Comparison of ENCODE assay signal across 8 cellular contexts in the genomic region with DNA sequence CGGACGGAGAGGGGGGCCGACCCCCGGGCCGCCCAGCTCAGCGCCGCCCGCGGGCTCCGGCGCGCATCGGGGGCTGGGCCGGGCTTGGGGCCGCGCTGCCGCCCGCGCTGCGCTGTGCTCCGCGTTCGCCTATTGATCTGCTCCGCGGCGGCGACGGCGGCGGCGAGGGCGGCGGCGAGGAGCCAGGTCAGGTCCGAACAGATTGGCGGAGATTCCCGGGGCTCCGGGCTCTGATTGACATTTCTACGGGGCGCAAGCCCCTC. TPM values are rescaled to one million over a fixed set of nuclear protein-coding genes. Genes with fewer than 3 reads are reported as not detected.
DNase-seq lines count a peak whose midpoint lies in the region; ATAC-seq, FAIRE-seq and TF ChIP-seq lines count a peak whose summit lies in the region.

No MANE protein-coding gene starts in this region.

- no CpG with 5 or more reads among the region's 40 CpGs for WGBS in H9 (ENCODE audit: extremely low coverage, insufficient read length, low lambda C conversion rate)
- 0 to 3% (median 1%) methylated on average over 1 to 40 of the region's 40 CpGs for WGBS in small intestine, 3 donors

- no peak overlapping the region for H4K5ac ChIP-seq in H9 (ENCODE audit: insufficient read length, low read depth, low read length)

- no peaks in the 10 kb centered on the region for H4K20me1 ChIP-seq in H9 (ENCODE audit: control insufficient read depth, insufficient read depth, insufficient read length)

- H3K36me3 Mint-ChIP-seq in H9 (ENCODE audit: insufficient read depth in 1 of 3, low read depth in 3 of 3) (no peaks in the 10 kb centered on the region; a peak in 1 of 7 replicates), glutamatergic neuron (ENCODE audit: unreplicated experiment) (no peaks in the 10 kb centered on the region), immature natural killer cell (peaks cover 0 to 4% (median 0%) of the 10 kb centered on the region in 3 donors)

- H3K27ac ChIP-seq in H9 (ENCODE audit: insufficient read length, low read depth, low read length) (no peak overlapping the region), WERI-Rb-1 (no peak overlapping the region), small intestine (ENCODE audit: low read depth in 1 of 2, low read length in 1 of 2) (no peak overlapping the region)

- H3K4me2 ChIP-seq in H9 (ENCODE audit: insufficient read depth, insufficient read length, low read length), result peak overlapping the region; percentile 39

- H3K4me3 Mint-ChIP-seq in H9 (peak overlapping the region; percentile 89 to 93), glutamatergic neuron (ENCODE audit: unreplicated experiment) (peak overlapping the region; percentile 93), immature natural killer cell (no peak overlapping the region)

- no peak overlapping the region for H2BK120ac ChIP-seq in H9 (ENCODE audit: low read depth, low read length, poor library complexity, severe bottlenecking)

- H3K9me3 ChIP-seq in H9 (ENCODE audit: control insufficient read depth, low read depth, low read length) (no peaks in the 10 kb centered on the region), WERI-Rb-1 (ENCODE audit: severe bottlenecking) (no peaks in the 10 kb centered on the region), small intestine (ENCODE audit: control insufficient read depth, low read depth) (no peaks in the 10 kb centered on the region)

- H3K4ac ChIP-seq in H9 (ENCODE audit: low read depth, low read length), result no peak overlapping the region

- peaks cover 44% of the 10 kb centered on the region for H3K23me2 ChIP-seq in H9 (ENCODE audit: insufficient read length, low read depth, low read length, poor library complexity, severe bottlenecking)

- H3K27me3 ChIP-seq in H9 (ENCODE audit: insufficient read depth, low read length), result peaks cover 72% of the 10 kb centered on the region
- H3K27me3 ChIP-seq in WERI-Rb-1 (ENCODE audit: insufficient read depth, low read depth, severe bottlenecking), result peaks cover 43% of the 10 kb centered on the region
- H3K27me3 ChIP-seq in small intestine (ENCODE audit: control insufficient read depth in 2 of 2, insufficient read depth in 2 of 2, low read length in 2 of 2), result peaks cover 52 to 53% of the 10 kb centered on the region in 2 donors

- no peak for ATAC-seq in HG02759 (IDR thresholded peaks at IDR 0.05; ENCODE audit: unreplicated experiment)

- no peak overlapping the region for H3K56ac ChIP-seq in H9 (ENCODE audit: insufficient read length, low read depth, low read length)

- no peak overlapping the region for H3T11ph ChIP-seq in H9 (ENCODE audit: low read length)

- H4K91ac ChIP-seq in H9 (ENCODE audit: insufficient read length, low read depth, low read length), result no peak overlapping the region

- H3K23ac ChIP-seq in H9 (ENCODE audit: insufficient read length, low read depth, low read length), result no peak overlapping the region

- no peak overlapping the region for H3K9ac ChIP-seq in H9 (ENCODE audit: extremely low read depth, insufficient read length, low read length)

- H2AK5ac ChIP-seq in H9 (ENCODE audit: insufficient read length, low read length), result no peak overlapping the region

- peak overlapping the region; percentile 62 for H3K4me3 ChIP-seq in WERI-Rb-1 (ENCODE audit: low read depth, low read length)
- peak overlapping the region; percentile 12 to 33 for H3K4me3 ChIP-seq in small intestine (ENCODE audit: low read depth in 1 of 2, low read length in 2 of 2)

- H3K4me1 Mint-ChIP-seq in H9 (peaks cover 38 to 52% of the 10 kb centered on the region in 2 experiments), glutamatergic neuron (ENCODE audit: low read depth, unreplicated experiment) (peaks cover 21% of the 10 kb centered on the region), immature natural killer cell (peaks cover 13% of the 10 kb centered on the region in 2 donors)

- no peaks in the 10 kb centered on the region for H3K4me1 ChIP-seq in H9 (ENCODE audit: insufficient read depth, low read length)
- H3K4me1 ChIP-seq in small intestine (ENCODE audit: control insufficient read depth in 2 of 2, insufficient read depth in 1 of 2, low read depth in 1 of 2, low read length in 1 of 2), result peaks cover 1 to 8% of the 10 kb centered on the region in 2 donors

- H3K79me1 ChIP-seq in H9 (ENCODE audit: insufficient read depth, low read depth, low read length, poor library complexity, severe bottlenecking), result no peaks in the 10 kb centered on the region

- H2BK12ac ChIP-seq in H9 (ENCODE audit: insufficient read length, low read depth, low read length), result no peak overlapping the region

- FAIRE-seq in small intestine (lab: Jason Lieb, UNC), result no peak

- H3K27ac Mint-ChIP-seq in H9 (peak overlapping the region in 2 of 3 experiments; percentile 13 to 96; a peak in 1 of 7 replicates), glutamatergic neuron (ENCODE audit: unreplicated experiment) (no peak overlapping the region), immature natural killer cell (no peak overlapping the region)

- no peak overlapping the region for H2BK5ac ChIP-seq in H9 (ENCODE audit: insufficient read length, low read length)

- no peaks in the 10 kb centered on the region for H3K79me2 ChIP-seq in H9 (ENCODE audit: insufficient read depth, low read length)

- H3K9me3 Mint-ChIP-seq in H9, result peaks cover 0 to 3% of the 10 kb centered on the region in 2 experiments; a peak in 1 of 5 replicates
- H3K9me3 Mint-ChIP-seq in glutamatergic neuron (ENCODE audit: unreplicated experiment), result peaks cover 21% of the 10 kb centered on the region
- no peaks in the 10 kb centered on the region for H3K9me3 Mint-ChIP-seq in immature natural killer cell

- no peak overlapping the region for H4K8ac ChIP-seq in H9 (replicated peaks; ENCODE audit: insufficient read length, low read depth, low read length)

- no peak for DNase-seq in H9
- DNase-seq in WERI-Rb-1, result no peak
- no peak for DNase-seq in glutamatergic neuron
- DNase-seq in small intestine, result no peak
- DNase-seq in NCI-H1417 treated with DMSO at 0.1 percent for 48 hours (lab: John Stamatoyannopoulos, UW), result no peak
- DNase-seq in immature natural killer cell, result no peak
- DNase-seq in stimulated activated CD4-positive, alpha-beta T cell treated with anti-CD3 and anti-CD28 coated beads, Interleukin-1b, Interleukin-23, amount 100 ng/mL, for 48 hours, result no peak

- H3K14ac ChIP-seq in H9 (ENCODE audit: insufficient read depth, low read length), result no peak overlapping the region

- no peaks in the 10 kb centered on the region for H3K36me3 ChIP-seq in WERI-Rb-1
- no peaks in the 10 kb centered on the region for H3K36me3 ChIP-seq in small intestine (ENCODE audit: control insufficient read depth in 2 of 2, insufficient read depth in 2 of 2, low read length in 2 of 2)

- H3K27me3 Mint-ChIP-seq in H9 (ENCODE audit: low read depth), result peaks cover 91% of the 10 kb centered on the region
- H3K27me3 Mint-ChIP-seq in glutamatergic neuron (ENCODE audit: unreplicated experiment), result peaks cover 50% of the 10 kb centered on the region
- H3K27me3 Mint-ChIP-seq in immature natural killer cell (ENCODE audit: low read depth in 3 of 3), result peaks cover 20 to 32% (median 32%) of the 10 kb centered on the region in 3 donors

- no peak overlapping the region for H2AFZ ChIP-seq in H9 (ENCODE audit: low read length)

- H2BK15ac ChIP-seq in H9 (ENCODE audit: low read depth, low read length), result no peak overlapping the region

- TF ChIP-seq CTCF in H9 (conservative IDR thresholded peaks at IDR 0.05) (no peak), WERI-Rb-1 (IDR thresholded peaks at IDR 0.05; ENCODE audit: low read depth, low read length) (no peak), glutamatergic neuron (IDR thresholded peaks at IDR 0.05; ENCODE audit: partially characterized antibody, unreplicated experiment) (no peak)

- no peak overlapping the region for H2BK20ac ChIP-seq in H9 (ENCODE audit: low read depth, low read length, poor library complexity, severe bottlenecking)

- H3K18ac ChIP-seq in H9 (ENCODE audit: insufficient read length, low read depth, low read length), result no peak overlapping the region

RNA-seq across cellular contexts. Expression of gene IRX3, which starts 0.6 kb away (rescaled TPM):
- total RNA-seq in H9 (2021), result 1.8 and 2.4 TPM in 2 replicates
- 13.0 TPM for total RNA-seq in glutamatergic neuron (ENCODE audit: unreplicated experiment)
- polyA plus RNA-seq in small intestine, result under 1 TPM; 0.22 to 1.00 (median 0.27) TPM
- polyA plus RNA-seq in immature natural killer cell, result not detected

Comparison
In these comparisons a context has a peak if more than half of its experiments do, and no peak if none do; other contexts are left out.
1. H3K27ac Mint-ChIP-seq: peak in H9 (2 of 3); none in glutamatergic neuron (single experiment) and immature natural killer cell (0 of 6).
2. H3K4me3 Mint-ChIP-seq: peak in H9 (2 of 2) and glutamatergic neuron (single experiment); none in immature natural killer cell (0 of 5).